ENCODE assay signal across 8 cellular contexts in the genomic region with DNA sequence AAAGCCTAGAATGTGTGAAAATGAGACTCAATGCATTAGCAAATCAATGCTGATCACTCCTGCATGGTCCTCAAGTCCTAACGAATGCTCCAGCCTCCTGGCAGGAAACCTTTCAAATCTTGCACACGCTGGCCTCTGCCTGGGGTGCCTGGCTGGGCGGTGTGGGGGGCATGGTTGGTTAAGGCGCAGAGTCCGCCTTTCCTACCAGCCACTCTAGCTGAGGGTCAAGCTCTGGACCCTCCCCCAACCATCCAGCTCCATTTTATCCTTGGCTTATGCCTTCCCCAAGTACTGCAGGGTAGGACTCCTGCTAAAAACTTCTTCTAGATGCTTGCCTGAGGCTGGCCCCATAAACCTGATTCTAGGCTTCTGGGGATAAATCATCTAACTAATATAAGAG.
DNase-seq lines count a peak whose midpoint lies in the region; ATAC-seq and TF ChIP-seq lines count a peak whose summit lies in the region.

No MANE protein-coding gene starts in this region.

- H3K79me2 ChIP-seq in Loucy (ENCODE audit: insufficient read depth, low read length): peaks cover 42% of the 10 kb centered on the region
- H3K79me2 ChIP-seq in parathyroid adenoma: no peaks in the 10 kb centered on the region

- H2AFZ ChIP-seq in Loucy (ENCODE audit: low read length): peak overlapping the region; percentile 71; the same call in 1 of the 2 replicates
- peak overlapping the region; percentile 95 for H2AFZ ChIP-seq in parathyroid adenoma

- H3K27me3 ChIP-seq in BLaER1 treated with 17β-estradiol and CSF1 and Interleukin-3, amounts not matched to agents 10 nM and 100 nM: peaks cover 0 to 21% (median 0%) of the 10 kb centered on the region in 11 experiments; a peak in 7 of 22 replicates
- H3K27me3 ChIP-seq in Loucy (ENCODE audit: insufficient read depth, low read length, poor library complexity, severe bottlenecking) (no peaks in the 10 kb centered on the region), parathyroid adenoma (ENCODE audit: control insufficient read depth, insufficient read depth, low read length) (no peaks in the 10 kb centered on the region)
- H3K27me3 ChIP-seq in effector memory CD4-positive, alpha-beta T cell (replicated peaks; ENCODE audit: control insufficient read depth, insufficient read depth, low read length, poor library complexity, severe bottlenecking): no peaks in the 10 kb centered on the region

- no peaks in the 10 kb centered on the region for H3K9me2 ChIP-seq in Loucy (replicated peaks; ENCODE audit: low read depth, low read length)

- H4K20me1 ChIP-seq in BLaER1 treated with 17β-estradiol and CSF1 and Interleukin-3, amounts not matched to agents 10 nM and 100 nM: peaks cover 0 to 18% (median 0%) of the 10 kb centered on the region in 11 experiments; a peak in 3 of 22 replicates
- peaks cover 3% of the 10 kb centered on the region for H4K20me1 ChIP-seq in Loucy (ENCODE audit: insufficient read depth, low read length, poor library complexity, severe bottlenecking)

- H3K9me3 ChIP-seq in BLaER1 treated with 17β-estradiol and CSF1 and Interleukin-3, amounts not matched to agents 10 nM and 100 nM (replicated peaks in 1 of 11): peaks cover 19 to 24% (median 22%) of the 10 kb centered on the region in 11 experiments; a peak in 21 of 22 replicates
- H3K9me3 ChIP-seq in Loucy (ENCODE audit: insufficient read depth, low read depth, low read length) (peaks cover 11% of the 10 kb centered on the region; the same call in 1 of the 2 replicates), parathyroid adenoma (ENCODE audit: control insufficient read depth, low read length) (no peaks in the 10 kb centered on the region)
- no peaks in the 10 kb centered on the region for H3K9me3 ChIP-seq in effector memory CD4-positive, alpha-beta T cell (ENCODE audit: control insufficient read depth, low read length)

- peak overlapping the region; percentile 74 to 91 (median 84); a peak in 21 of 22 replicates for H3K9ac ChIP-seq in BLaER1 treated with 17β-estradiol and CSF1 and Interleukin-3, amounts not matched to agents 10 nM and 100 nM
- H3K9ac ChIP-seq in Loucy (ENCODE audit: low read depth, low read length, poor library complexity, severe bottlenecking) (peak overlapping the region; percentile 82), parathyroid adenoma (no peak overlapping the region)

- H3K27ac ChIP-seq in BLaER1 treated with 17β-estradiol and CSF1 and Interleukin-3, amounts not matched to agents 10 nM and 100 nM: peak overlapping the region in 6 of 11 experiments; percentile 63 to 82 (median 68); a peak in 7 of 22 replicates
- H3K27ac ChIP-seq in effector memory CD4-positive, alpha-beta T cell (ENCODE audit: insufficient read depth, low read length, poor library complexity, severe bottlenecking): no peak overlapping the region
- H3K27ac ChIP-seq in parathyroid adenoma: peak overlapping the region; percentile 32

- no peak for DNase-seq in effector memory CD4-positive, alpha-beta T cell
- DNase-seq in OCI-M2 (lab: John Stamatoyannopoulos, UW; ENCODE audit: unreplicated experiment): no peak
- no peak for DNase-seq in AG08395 (ENCODE audit: low spot score)

- H3K36me3 ChIP-seq in BLaER1 treated with 17β-estradiol and CSF1 and Interleukin-3, amounts not matched to agents 10 nM and 100 nM: no peaks in the 10 kb centered on the region; a peak in 1 of 22 replicates
- no peaks in the 10 kb centered on the region; the same call in 1 of the 2 replicates for H3K36me3 ChIP-seq in Loucy (ENCODE audit: insufficient read depth, low read length)
- H3K36me3 ChIP-seq in effector memory CD4-positive, alpha-beta T cell (ENCODE audit: control insufficient read depth, insufficient read depth, low read length): no peaks in the 10 kb centered on the region
- no peaks in the 10 kb centered on the region for H3K36me3 ChIP-seq in parathyroid adenoma (ENCODE audit: control insufficient read depth, insufficient read depth, low read length)

- ATAC-seq in HG03175 (IDR thresholded peaks at IDR 0.05; ENCODE audit: unreplicated experiment): no peak
- ATAC-seq in GM21619 (IDR thresholded peaks at IDR 0.05; ENCODE audit: unreplicated experiment): no peak

- no peaks in the 10 kb centered on the region for H3F3A ChIP-seq in Loucy (ENCODE audit: low read depth)

- H3K4me1 ChIP-seq in BLaER1 treated with 17β-estradiol and CSF1 and Interleukin-3, amounts not matched to agents 10 nM and 100 nM: peaks cover 12 to 43% (median 33%) of the 10 kb centered on the region in 10 experiments; a peak in 19 of 20 replicates
- H3K4me1 ChIP-seq in Loucy (ENCODE audit: insufficient read depth, low read length, poor library complexity, severe bottlenecking) (peaks cover 36% of the 10 kb centered on the region), parathyroid adenoma (no peaks in the 10 kb centered on the region)
- H3K4me1 ChIP-seq in effector memory CD4-positive, alpha-beta T cell (ENCODE audit: control insufficient read depth, insufficient read depth, low read length, poor library complexity, severe bottlenecking): peaks cover 13% of the 10 kb centered on the region

- peak overlapping the region; percentile 82 to 99 (median 92) for H3K4me2 ChIP-seq in BLaER1 treated with 17β-estradiol and CSF1 and Interleukin-3, amounts not matched to agents 10 nM and 100 nM
- H3K4me2 ChIP-seq in Loucy (ENCODE audit: low read depth, low read length, poor library complexity, severe bottlenecking) (peak overlapping the region; percentile 82), parathyroid adenoma (ENCODE audit: low read length) (peak overlapping the region; percentile 71)

- peak overlapping the region in 9 of 10 experiments; percentile 62 to 78 (median 69); a peak in 14 of 20 replicates for H3K4me3 ChIP-seq in BLaER1 treated with 17β-estradiol and CSF1 and Interleukin-3, amounts not matched to agents 10 nM and 100 nM
- peak overlapping the region; percentile 75 for H3K4me3 ChIP-seq in Loucy (ENCODE audit: low read length, poor library complexity, severe bottlenecking)
- peak overlapping the region; percentile 41 for H3K4me3 ChIP-seq in effector memory CD4-positive, alpha-beta T cell (ENCODE audit: insufficient read depth, low read depth, low read length, poor library complexity, severe bottlenecking)
- peak overlapping the region; percentile 27 for H3K4me3 ChIP-seq in parathyroid adenoma (ENCODE audit: low read depth, low read length)

- no peak for TF ChIP-seq CTCF in Loucy (conservative IDR thresholded peaks at IDR 0.05; ENCODE audit: low read length)
- TF ChIP-seq CTCF in parathyroid adenoma (IDR thresholded peaks at IDR 0.05): no peak
